ENCODE assay signal across 20 cellular contexts in the genomic region with DNA sequence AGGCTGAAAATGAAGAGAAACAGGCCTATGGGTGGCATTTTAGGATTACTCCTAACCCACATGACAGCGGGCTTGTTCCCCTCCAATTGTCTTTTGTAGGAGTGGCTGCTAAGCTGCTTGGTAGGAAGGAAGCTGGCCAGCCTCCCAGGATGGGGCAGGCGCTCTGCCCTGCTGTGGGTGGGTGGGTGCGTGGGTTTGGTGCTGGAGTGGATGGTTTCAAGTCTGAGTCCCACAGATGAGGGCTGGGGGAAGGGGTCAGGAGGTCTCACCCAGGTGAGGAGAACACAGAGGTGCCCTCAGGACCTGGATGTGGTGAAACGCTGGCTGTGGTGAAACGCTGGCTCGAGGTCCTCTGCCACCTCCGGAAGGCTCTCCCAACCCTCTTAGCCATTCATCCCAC.
"Had no signal": no experiment of that assay in that cellular context is flagged by ENCODE, and none has a peak within 500 bp of the region (broad histone marks: within the 10 kb centered on the region; RNA-seq: fewer than 3 reads in every experiment).

No MANE protein-coding gene starts in this region.

- H3K4me3 ChIP-seq: lung, pancreas had no signal

- FAIRE-seq: endothelial cell of umbilical vein, pancreas, small intestine had no signal

- H3K27me3 ChIP-seq: pancreas had no signal

- H3K27me3 Mint-ChIP-seq: naive B cell had no signal

- H3K9me3 Mint-ChIP-seq: endodermal cell, nephron had no signal

- H3K27ac Mint-ChIP-seq: endodermal cell, nephron had no signal

- H3K36me3 ChIP-seq: pancreas had no signal

- H3K4me3 Mint-ChIP-seq: endodermal cell, nephron had no signal

- DNase-seq: effector CD4-positive, alpha-beta T cell; endodermal cell; foreskin melanocyte; head of caudate nucleus; hippocampal formation; left colon; left ventricle myocardium superior; mesendoderm; naive B cell; occipital lobe; pancreas; right cardiac atrium; small intestine; stimulated activated CD4-positive, alpha-beta T cell treated with anti-CD3 and anti-CD28 coated beads, Interleukin-12 subunit alpha, Interleukin-12 subunit beta, amount 100 ng/mL, for 4 hours; stimulated activated CD4-positive, alpha-beta T cell treated with anti-CD3 and anti-CD28 coated beads, Interleukin-2, amount 100 ng/mL, for 48 hours; stimulated activated naive CD4-positive, alpha-beta T cell treated with Interleukin-2 at 50 U/mL for 16 hours; trophoblast cell had no signal
